ENCODE assay signal across 13 cellular contexts in the genomic region with DNA sequence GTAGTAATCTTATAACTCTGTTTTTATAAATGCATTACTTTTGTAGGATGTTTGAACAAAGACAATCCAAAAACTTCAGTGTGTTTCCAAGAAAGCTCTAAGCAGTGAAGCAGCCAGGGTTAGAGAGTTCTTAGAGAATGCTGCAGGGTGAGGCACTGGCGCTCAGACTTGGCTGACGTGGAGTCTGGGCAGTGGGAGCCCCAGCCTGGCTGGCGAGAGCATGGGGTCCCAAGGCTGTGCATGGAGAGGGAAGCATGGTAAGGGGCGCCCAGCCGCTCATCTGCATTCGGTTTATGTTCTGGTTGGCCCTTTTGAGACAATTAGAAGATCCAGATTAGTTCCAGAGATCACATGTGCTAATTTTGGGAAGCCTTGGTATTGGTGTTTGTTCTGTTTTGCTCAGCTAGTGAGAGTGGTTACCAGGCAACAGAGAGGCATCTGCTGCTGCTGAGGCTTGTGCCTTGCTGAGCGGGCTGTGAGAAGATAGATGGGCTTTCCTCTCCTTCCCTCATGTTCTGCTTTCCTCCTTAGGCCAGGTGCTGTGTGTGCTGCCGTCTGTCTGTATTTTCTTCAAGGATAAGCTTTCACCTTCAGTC. TPM values are rescaled to one million over a fixed set of nuclear protein-coding genes. Genes with fewer than 3 reads are reported as not detected.
DNase-seq lines count a peak whose midpoint lies in the region; ATAC-seq and TF ChIP-seq lines count a peak whose summit lies in the region.
"Had no signal": no experiment of that assay in that cellular context is flagged by ENCODE, and none has a peak within 500 bp of the region (broad histone marks: within the 10 kb centered on the region; RNA-seq: fewer than 3 reads in every experiment).

No MANE protein-coding gene starts in this region.

- no peaks in the 10 kb centered on the region for H3K9me3 ChIP-seq in esophagus squamous epithelium
- H3K9me3 ChIP-seq in aorta (ENCODE audit: control insufficient read depth, low read length), result no peaks in the 10 kb centered on the region
- H3K9me3 ChIP-seq: testis had no signal

- peak overlapping the region in 3 of 4 donors; percentile 66 to 72 (median 67) for H3K27ac ChIP-seq in esophagus squamous epithelium
- H3K27ac ChIP-seq in aorta (ENCODE audit: low read depth in 1 of 2, low read length in 2 of 2), result peak overlapping the region in 1 of 2 donors; percentile 70
- H3K27ac ChIP-seq: testis had no signal

- H3K27me3 ChIP-seq in esophagus squamous epithelium (no peaks in the 10 kb centered on the region), aorta (ENCODE audit: control insufficient read depth in 1 of 2, insufficient read depth in 2 of 2, low read length in 1 of 2) (no peaks in the 10 kb centered on the region)
- H3K27me3 ChIP-seq: testis had no signal

- H3K4me3 ChIP-seq in esophagus squamous epithelium (no peak overlapping the region), aorta (ENCODE audit: low read length in 2 of 2) (no peak overlapping the region)
- H3K4me3 ChIP-seq: testis had no signal

- no peaks in the 10 kb centered on the region for H3K9me3 Mint-ChIP-seq in activated naive CD4-positive, alpha-beta T cell treated with anti-CD3 and anti-CD28 coated beads, Interleukin-2, amount 50 U/mL, for 72 hours
- H3K9me3 Mint-ChIP-seq: activated naive CD4-positive, alpha-beta T cell treated with anti-CD3 and anti-CD28 coated beads, Interleukin-2, amount 10 ng/mL, durations not matched to agents 7 days and 5 days; IgD-negative memory B cell; mesothelial cell of epicardium had no signal

- no peak for ATAC-seq in activated naive CD4-positive, alpha-beta T cell treated with anti-CD3 and anti-CD28 coated beads, Interleukin-2, amount 50 U/mL, for 72 hours
- ATAC-seq in aorta (ENCODE audit: low FRiP score) (peak; percentile 62), HG02571 (IDR thresholded peaks at IDR 0.05; ENCODE audit: unreplicated experiment) (no peak)

- no peaks in the 10 kb centered on the region for H3K36me3 Mint-ChIP-seq in activated naive CD4-positive, alpha-beta T cell treated with anti-CD3 and anti-CD28 coated beads, Interleukin-2, amount 50 U/mL, for 72 hours

- H3K36me3 ChIP-seq in esophagus squamous epithelium (peaks cover 18 to 99% (median 23%) of the 10 kb centered on the region in 3 donors), aorta (ENCODE audit: control insufficient read depth in 1 of 2, insufficient read depth in 2 of 2, low read length in 1 of 2) (peaks cover 0 to 7% of the 10 kb centered on the region in 2 donors)

- no peak for DNase-seq in activated naive CD4-positive, alpha-beta T cell treated with anti-CD3 and anti-CD28 coated beads, Interleukin-2, amount 50 U/mL, for 72 hours (ENCODE audit: low spot score in 2 of 2)
- no peak for DNase-seq in activated naive CD4-positive, alpha-beta T cell treated with Interleukin-2 at 50 U/mL for 16 hours
- DNase-seq in esophagus squamous epithelium (lab: John Stamatoyannopoulos, UW) (no peak), midbrain (lab: John Stamatoyannopoulos, UW) (peak; percentile 36), aorta (no peak), DMS 273 (lab: John Stamatoyannopoulos, UW; ENCODE audit: unreplicated experiment) (no peak)
- DNase-seq in activated CD4-positive, alpha-beta T cell treated with anti-CD3 and anti-CD28 coated beads for 48 hours, result no peak
- DNase-seq: activated naive CD4-positive, alpha-beta T cell treated with anti-CD3 and anti-CD28 coated beads, Interleukin-2, amount 10 ng/mL, durations not matched to agents 7 days and 5 days; NCI-H187 treated with DMSO at 0.1 percent for 48 hours; testis had no signal

- peaks cover 0 to 27% (median 8%) of the 10 kb centered on the region in 3 donors for H3K4me1 ChIP-seq in esophagus squamous epithelium
- no peaks in the 10 kb centered on the region for H3K4me1 ChIP-seq in aorta (ENCODE audit: control insufficient read depth in 1 of 2, insufficient read depth in 2 of 2, low read length in 2 of 2)
- H3K4me1 ChIP-seq: testis had no signal

- no peak for TF ChIP-seq CTCF in esophagus squamous epithelium (IDR thresholded peaks at IDR 0.05)

- intact Hi-C loops in esophagus squamous epithelium (cut with DNase I), result no loop called here
- intact Hi-C loops in aorta (cut with DNase I), result no loop called here

- H3K27ac Mint-ChIP-seq in activated naive CD4-positive, alpha-beta T cell treated with anti-CD3 and anti-CD28 coated beads, Interleukin-2, amount 50 U/mL, for 72 hours, result peak overlapping the region; percentile 73 to 74
- H3K27ac Mint-ChIP-seq: mesothelial cell of epicardium had no signal

- 65 to 71% methylated on average over 8 of the region's 8 CpGs for WGBS in esophagus squamous epithelium, 2 donors
- 23 to 27% methylated on average over 8 of the region's 8 CpGs for WGBS in aorta, 2 donors

- TF ChIP-seq POLR2A in esophagus squamous epithelium (IDR thresholded peaks at IDR 0.05), result no peak

RNA-seq across cellular contexts. Expression of gene SUN1, which starts 10.3 kb away (rescaled TPM):
- 100 to 1,000 TPM; 106 to 109 TPM for total RNA-seq in activated naive CD4-positive, alpha-beta T cell treated with anti-CD3 and anti-CD28 coated beads, Interleukin-2, amount 50 U/mL, for 72 hours
- total RNA-seq in esophagus squamous epithelium (100 to 1,000 TPM in 3 of 4 donors, 10 to 100 TPM in 1; 78.0 to 113 (median 105) TPM), aorta (100 to 1,000 TPM; 200 to 236 TPM)
- 100 to 1,000 TPM in 1 of 2 donors, 10 to 100 TPM in 1; 36.3 to 120 TPM for polyA plus RNA-seq in aorta

RNA-seq across cellular contexts. Expression of gene GET4, which starts 33.8 kb away (rescaled TPM):
- 10 to 100 TPM; 32.5 to 34.1 TPM for total RNA-seq in activated naive CD4-positive, alpha-beta T cell treated with anti-CD3 and anti-CD28 coated beads, Interleukin-2, amount 50 U/mL, for 72 hours
- total RNA-seq in esophagus squamous epithelium (10 to 100 TPM; 22.3 to 29.6 (median 27.8) TPM), aorta (10 to 100 TPM; 19.9 to 22.7 TPM)
- 10 to 100 TPM; 16.5 to 58.3 TPM for polyA plus RNA-seq in aorta
